In genomic region chr14:61528591-61529021, GRCh38 we compare ENCODE assay signal across 8 cellular contexts.
A peak's percentile ranks its signal among the peaks of the same experiment; 100 is the strongest.
DNase-seq lines count a peak whose midpoint lies in the region; TF ChIP-seq lines count a peak whose summit lies in the region.
"Had no signal": no experiment of that assay in that cellular context is flagged by ENCODE, and none has a peak within 500 bp of the region (broad histone marks: within the 10 kb centered on the region; RNA-seq: fewer than 3 reads in every experiment).

No MANE protein-coding gene starts in this region.

- DNase-seq in GM03348 (ENCODE audit: low spot score) (peak; percentile 65), SK-N-SH (no peak), choroid plexus epithelial cell (ENCODE audit: low read depth) (peak; percentile 77), GOT3 (lab: John Stamatoyannopoulos, UW) (no peak), 8988T (no peak), NCI-H1048 (lab: John Stamatoyannopoulos, UW) (no peak)
- DNase-seq: NCI-H1694 had no signal

- TF ChIP-seq EP300 in SK-N-SH (IDR thresholded peaks at IDR 0.05; ENCODE audit: borderline replicate concordance in 1 of 2, low read depth in 1 of 2, low read length in 1 of 2): no peak

- peaks cover 36 to 46% of the 10 kb centered on the region in 2 experiments for H3K4me1 ChIP-seq in SK-N-SH (ENCODE audit: control insufficient read depth in 1 of 2, insufficient read depth in 2 of 2, low read depth in 1 of 2, low read length in 1 of 2)
- H3K4me1 ChIP-seq in skeletal muscle satellite cell (ENCODE audit: control insufficient read depth, insufficient read depth, low read length): peaks cover 71% of the 10 kb centered on the region

- H3K9me3 ChIP-seq in SK-N-SH: no peaks in the 10 kb centered on the region
- H3K9me3 ChIP-seq in skeletal muscle satellite cell (replicated peaks; ENCODE audit: low read length): no peaks in the 10 kb centered on the region

- no peak overlapping the region for H2AFZ ChIP-seq in SK-N-SH (ENCODE audit: low read depth)

- H3F3A ChIP-seq in SK-N-SH (replicated peaks; ENCODE audit: insufficient read depth): peaks cover 18% of the 10 kb centered on the region

- H4K20me1 ChIP-seq in SK-N-SH (ENCODE audit: insufficient read depth): no peaks in the 10 kb centered on the region

- H3K36me3 ChIP-seq in SK-N-SH (replicated peaks in 1 of 2; ENCODE audit: control insufficient read depth in 1 of 2, insufficient read depth in 2 of 2, low read length in 1 of 2) (no peaks in the 10 kb centered on the region), skeletal muscle satellite cell (ENCODE audit: insufficient read depth, low read length) (no peaks in the 10 kb centered on the region)

- peak overlapping the region in 1 of 2 experiments; percentile 75; a peak in 2 of 4 replicates for H3K27ac ChIP-seq in SK-N-SH (ENCODE audit: low read depth in 2 of 2, low read length in 1 of 2)

- CTCF ChIA-PET in SK-N-SH (lab: Yijun Ruan, JAX): no interaction called here

- POLR2A ChIA-PET in SK-N-SH (lab: Yijun Ruan, JAX): no interaction called here

- no peaks in the 10 kb centered on the region for H3K27me3 ChIP-seq in SK-N-SH (ENCODE audit: insufficient read depth)
- no peaks in the 10 kb centered on the region for H3K27me3 ChIP-seq in skeletal muscle satellite cell (ENCODE audit: control insufficient read depth, insufficient read depth, low read length)

- H3K4me2 ChIP-seq in SK-N-SH (peak overlapping the region; percentile 66), skeletal muscle satellite cell (ENCODE audit: low read length) (no peak overlapping the region)

- 39% methylated on average over 9 of the region's 9 CpGs for WGBS in SK-N-SH (ENCODE audit: low lambda C conversion rate)

- H3K9me2 ChIP-seq in SK-N-SH: no peaks in the 10 kb centered on the region

- no peaks in the 10 kb centered on the region for H3K79me2 ChIP-seq in SK-N-SH (ENCODE audit: insufficient read depth)

- H3K4me3 ChIP-seq in SK-N-SH (ENCODE audit: low read depth in 2 of 2, low read length in 1 of 2): no peak overlapping the region
- no peak overlapping the region for H3K4me3 ChIP-seq in choroid plexus epithelial cell (ENCODE audit: low read depth, low read length)
- H3K4me3 ChIP-seq in skeletal muscle satellite cell (ENCODE audit: low read length): no peak overlapping the region

- no peak for TF ChIP-seq CTCF in SK-N-SH (IDR thresholded peaks at IDR 0.05)
- TF ChIP-seq CTCF in choroid plexus epithelial cell (conservative IDR thresholded peaks at IDR 0.05; ENCODE audit: low read depth, low read length): no peak

- no peak for TF ChIP-seq RAD21 in SK-N-SH (IDR thresholded peaks at IDR 0.05; ENCODE audit: low read length)

- H3K9ac ChIP-seq in SK-N-SH: no peak overlapping the region
- peak overlapping the region; percentile 61 for H3K9ac ChIP-seq in skeletal muscle satellite cell (ENCODE audit: low read depth, low read length)

TF ChIP-seq in SK-N-SH, 30 proteins besides CTCF, POLR2A, EP300 and RAD21 (continues in another document):
- TF ChIP-seq ELF1 (IDR thresholded peaks at IDR 0.05) (no peak), NRF1 (IDR thresholded peaks at IDR 0.05; ENCODE audit: low read depth, low read length) (no peak), MXI1 (IDR thresholded peaks at IDR 0.05; ENCODE audit: low read depth, low read length) (no peak), EZH2phosphoT487 (IDR thresholded peaks at IDR 0.05; ENCODE audit: borderline replicate concordance, low read depth) (no peak), TAF1 (IDR thresholded peaks at IDR 0.05; ENCODE audit: borderline replicate concordance, low read depth, low read length) (no peak), FOXJ3 (CRISPR knock-in tag; IDR thresholded peaks at IDR 0.05) (no peak), ZBTB33 (IDR thresholded peaks at IDR 0.05; ENCODE audit: borderline replicate concordance, low read depth) (no peak), REST (IDR thresholded peaks at IDR 0.05; ENCODE audit: low read depth, low read length) (no peak), FOXM1 (IDR thresholded peaks at IDR 0.05; ENCODE audit: low read depth) (no peak), CHD2 (IDR thresholded peaks at IDR 0.05; ENCODE audit: low read length, partially characterized antibody) (no peak), FOSL2 (IDR thresholded peaks at IDR 0.05; ENCODE audit: borderline replicate concordance, low read depth) (peak; percentile 60; the same call in 1 of the 2 replicates), USF1 (IDR thresholded peaks at IDR 0.05; ENCODE audit: borderline replicate concordance, low read depth) (no peak), GATA2 (CRISPR knock-in tag; IDR thresholded peaks at IDR 0.05) (no peak), MEF2A (IDR thresholded peaks at IDR 0.05; ENCODE audit: borderline replicate concordance, low read depth) (no peak), RFX5 (IDR thresholded peaks at IDR 0.05; ENCODE audit: low read length) (no peak), TEAD4 (IDR thresholded peaks at IDR 0.05; ENCODE audit: borderline replicate concordance, insufficient read depth) (no peak; the same call in 1 of the 2 replicates), RXRA (IDR thresholded peaks at IDR 0.05; ENCODE audit: borderline replicate concordance, low read depth) (no peak), PBX3 (IDR thresholded peaks at IDR 0.05) (peak; percentile 23), USF2 (IDR thresholded peaks at IDR 0.05; ENCODE audit: borderline replicate concordance, low read depth, low read length) (no peak), GABPA (IDR thresholded peaks at IDR 0.05; ENCODE audit: low read depth) (no peak), SIN3A (IDR thresholded peaks at IDR 0.05; ENCODE audit: borderline replicate concordance, low read depth, low read length) (no peak), TCF12 (IDR thresholded peaks at IDR 0.05) (peak; percentile 57)

Comparison
In these comparisons a context has a peak if more than half of its experiments do, and no peak if none do; other contexts are left out.
1. DNase-seq: peak in GM03348 (single experiment) and choroid plexus epithelial cell (single experiment); none in SK-N-SH (single experiment), GOT3 (single experiment), 8988T (single experiment) and NCI-H1048 (single experiment).